In genomic region chr13:32581177-32581786, GRCh38 we compare ENCODE assay signal across 8 cellular contexts. TPM values are rescaled to one million over a fixed set of nuclear protein-coding genes. Genes with fewer than 3 reads are reported as not detected.
A peak's percentile ranks its signal among the peaks of the same experiment; 100 is the strongest.
DNase-seq lines count a peak whose midpoint lies in the region; ATAC-seq and TF ChIP-seq lines count a peak whose summit lies in the region.

No MANE protein-coding gene starts in this region.

- TF ChIP-seq CTCF in activated CD8-positive, alpha-beta T cell treated with anti-CD3 and anti-CD28 coated beads for 36 hours (IDR thresholded peaks at IDR 0.05): peak; percentile 84
- peak; percentile 68 for TF ChIP-seq CTCF in PC-3 (conservative IDR thresholded peaks at IDR 0.05; ENCODE audit: low read depth, low read length)
- peak; percentile 47 for TF ChIP-seq CTCF in thoracic aorta (IDR thresholded peaks at IDR 0.05)

- no peak for ATAC-seq in activated CD8-positive, alpha-beta T cell treated with anti-CD3 and anti-CD28 coated beads for 36 hours
- no peak for ATAC-seq in activated CD8-positive, alpha-beta T cell treated with anti-CD3 and anti-CD28 coated beads, Interleukin-2, amount 10 ng/mL, durations not matched to agents 7 days and 5 days
- no peak for ATAC-seq in PC-3
- ATAC-seq in thoracic aorta (ENCODE audit: insufficient number of reproducible peaks, low FRiP score, low read depth): no peak
- ATAC-seq in GM21723 (IDR thresholded peaks at IDR 0.05; ENCODE audit: unreplicated experiment): no peak
- ATAC-seq in HG02870 (IDR thresholded peaks at IDR 0.05; ENCODE audit: unreplicated experiment): no peak
- ATAC-seq in HG03108 (IDR thresholded peaks at IDR 0.05; ENCODE audit: unreplicated experiment): no peak

- peaks cover 7% of the 10 kb centered on the region for H3K36me3 Mint-ChIP-seq in activated CD8-positive, alpha-beta T cell treated with anti-CD3 and anti-CD28 coated beads for 36 hours (ENCODE audit: low read depth)
- peaks cover 4% of the 10 kb centered on the region for H3K36me3 Mint-ChIP-seq in activated CD8-positive, alpha-beta T cell treated with anti-CD3 and anti-CD28 coated beads, Interleukin-2, amount 10 ng/mL, durations not matched to agents 7 days and 5 days (ENCODE audit: low read depth)

- no peak overlapping the region for H3K4me3 Mint-ChIP-seq in activated CD8-positive, alpha-beta T cell treated with anti-CD3 and anti-CD28 coated beads for 36 hours
- H3K4me3 Mint-ChIP-seq in activated CD8-positive, alpha-beta T cell treated with anti-CD3 and anti-CD28 coated beads, Interleukin-2, amount 10 ng/mL, durations not matched to agents 7 days and 5 days: no peak overlapping the region

- H3K4me3 ChIP-seq in PC-3 (ENCODE audit: low read length) (no peak overlapping the region), thoracic aorta (no peak overlapping the region)

- intact Hi-C loops in activated CD8-positive, alpha-beta T cell treated with anti-CD3 and anti-CD28 coated beads for 36 hours (cut with micrococcal nuclease): loop anchor here (5.0 to 10.0 kb wide), 4 partner anchors 44 to 964 kb away; partner anchors contain the start of gene N4BP2L2
- intact Hi-C loops in PC-3 (cut with micrococcal nuclease): loop anchor here (1.0 to 10.0 kb wide), 4 partner anchors 203 to 1144 kb away; partner anchors contain the start of gene STARD13

- DNase-seq in activated CD8-positive, alpha-beta T cell treated with anti-CD3 and anti-CD28 coated beads for 36 hours: no peak
- no peak for DNase-seq in activated CD8-positive, alpha-beta T cell treated with anti-CD3 and anti-CD28 coated beads, Interleukin-2, amount 10 ng/mL, durations not matched to agents 7 days and 5 days
- DNase-seq in PC-3: peak; percentile 44
- DNase-seq in fibroblast of peridontal ligament (ENCODE audit: extremely low read depth): peak; percentile 70
- no peak for DNase-seq in thoracic aorta (ENCODE audit: low spot score)

- peaks cover 3% of the 10 kb centered on the region for H3K27me3 Mint-ChIP-seq in activated CD8-positive, alpha-beta T cell treated with anti-CD3 and anti-CD28 coated beads for 36 hours
- peaks cover 6% of the 10 kb centered on the region for H3K27me3 Mint-ChIP-seq in activated CD8-positive, alpha-beta T cell treated with anti-CD3 and anti-CD28 coated beads, Interleukin-2, amount 10 ng/mL, durations not matched to agents 7 days and 5 days (ENCODE audit: low read depth)

- no peak overlapping the region for H2AFZ ChIP-seq in PC-3 (ENCODE audit: low read length)

- CTCF ChIA-PET in activated CD8-positive, alpha-beta T cell treated with anti-CD3 and anti-CD28 coated beads for 36 hours (lab: Charles Lee): interaction anchor here (0.7 to 3.5 kb wide), 46 partner anchors 9 to 671 kb away, joined by 3 to 22 read pairs (median 4); partner anchors contain the start of genes BRCA2, N4BP2L2 and ZAR1L
- CTCF ChIA-PET in activated CD8-positive, alpha-beta T cell treated with anti-CD3 and anti-CD28 coated beads, Interleukin-2, amount 10 ng/mL, durations not matched to agents 7 days and 5 days (lab: Charles Lee): interaction anchor here (0.7 to 3.8 kb wide), 47 partner anchors 10 to 1096 kb away, joined by 3 to 35 read pairs (median 4); partner anchors contain the start of genes BRCA2, N4BP2L1, N4BP2L2 and ZAR1L
- CTCF ChIA-PET in PC-3 (lab: Charles Lee): interaction anchor here (0.6 to 1.0 kb wide), 4 partner anchors 110 to 671 kb away, joined by 3 to 7 read pairs (median 4); no protein-coding TSS in a partner anchor

- H3K9ac ChIP-seq in PC-3 (ENCODE audit: low read length): no peak overlapping the region

- H3K9me3 ChIP-seq in PC-3 (ENCODE audit: low read length) (no peaks in the 10 kb centered on the region), thoracic aorta (peaks cover 4% of the 10 kb centered on the region)

- no peaks in the 10 kb centered on the region for H3K9me2 ChIP-seq in PC-3 (replicated peaks; ENCODE audit: low read length)

- H3K27ac ChIP-seq in PC-3 (ENCODE audit: low read length): no peak overlapping the region
- no peak overlapping the region for H3K27ac ChIP-seq in thoracic aorta

- POLR2A ChIA-PET in activated CD8-positive, alpha-beta T cell treated with anti-CD3 and anti-CD28 coated beads for 36 hours (lab: Charles Lee): no interaction called here
- POLR2A ChIA-PET in activated CD8-positive, alpha-beta T cell treated with anti-CD3 and anti-CD28 coated beads, Interleukin-2, amount 10 ng/mL, durations not matched to agents 7 days and 5 days (lab: Charles Lee): interaction anchor here (1.0 kb wide), 1 partner anchor 43 kb away, joined by 3 read pairs; no protein-coding TSS in a partner anchor
- POLR2A ChIA-PET in PC-3 (lab: Charles Lee; ENCODE audit: unreplicated experiment): interaction anchor here (0.6 to 0.7 kb wide), 2 partner anchors 53 to 362 kb away, joined by 4 read pairs; no protein-coding TSS in a partner anchor

- H3K27ac Mint-ChIP-seq in activated CD8-positive, alpha-beta T cell treated with anti-CD3 and anti-CD28 coated beads for 36 hours: no peak overlapping the region
- H3K27ac Mint-ChIP-seq in activated CD8-positive, alpha-beta T cell treated with anti-CD3 and anti-CD28 coated beads, Interleukin-2, amount 10 ng/mL, durations not matched to agents 7 days and 5 days: no peak overlapping the region

- H3K36me3 ChIP-seq in PC-3 (ENCODE audit: low read depth, low read length): no peaks in the 10 kb centered on the region
- no peaks in the 10 kb centered on the region for H3K36me3 ChIP-seq in thoracic aorta

- H3K79me2 ChIP-seq in PC-3 (ENCODE audit: low read length): no peaks in the 10 kb centered on the region

- no peaks in the 10 kb centered on the region for H4K20me1 ChIP-seq in PC-3 (ENCODE audit: low read length)

- H3K4me1 ChIP-seq in PC-3 (ENCODE audit: insufficient read depth, low read length) (peaks cover 4% of the 10 kb centered on the region; the same call in 1 of the 2 replicates), thoracic aorta (ENCODE audit: control insufficient read depth in 1 of 2, low read depth in 2 of 2) (no peaks in the 10 kb centered on the region)

- peaks cover 11% of the 10 kb centered on the region for H3K9me3 Mint-ChIP-seq in activated CD8-positive, alpha-beta T cell treated with anti-CD3 and anti-CD28 coated beads for 36 hours
- H3K9me3 Mint-ChIP-seq in activated CD8-positive, alpha-beta T cell treated with anti-CD3 and anti-CD28 coated beads, Interleukin-2, amount 10 ng/mL, durations not matched to agents 7 days and 5 days (ENCODE audit: insufficient read depth): peaks cover 14% of the 10 kb centered on the region

- peaks cover 9% of the 10 kb centered on the region for H3K4me1 Mint-ChIP-seq in activated CD8-positive, alpha-beta T cell treated with anti-CD3 and anti-CD28 coated beads for 36 hours (ENCODE audit: low read depth)
- H3K4me1 Mint-ChIP-seq in activated CD8-positive, alpha-beta T cell treated with anti-CD3 and anti-CD28 coated beads, Interleukin-2, amount 10 ng/mL, durations not matched to agents 7 days and 5 days (ENCODE audit: low read depth): peaks cover 9% of the 10 kb centered on the region

- H3K4me2 ChIP-seq in PC-3 (ENCODE audit: low read length): no peak overlapping the region

- no peaks in the 10 kb centered on the region for H3F3A ChIP-seq in PC-3 (ENCODE audit: low read length, unreplicated experiment)

- no peaks in the 10 kb centered on the region for H3K27me3 ChIP-seq in PC-3 (ENCODE audit: low read length)
- H3K27me3 ChIP-seq in thoracic aorta (replicated peaks; ENCODE audit: insufficient read depth): no peaks in the 10 kb centered on the region

- BruUV-seq in PC-3 (replicated peaks; lab: Mats Ljungman, UMichigan): no TSS peak

RNA-seq across cellular contexts. Expression of gene PDS5B, which starts 5.0 kb away (rescaled TPM):
- total RNA-seq in activated CD8-positive, alpha-beta T cell treated with anti-CD3 and anti-CD28 coated beads for 36 hours: 10 to 100 TPM; 44.1 to 46.6 TPM
- 10 to 100 TPM; 62.5 to 72.3 TPM for total RNA-seq in activated CD8-positive, alpha-beta T cell treated with anti-CD3 and anti-CD28 coated beads, Interleukin-2, amount 10 ng/mL, durations not matched to agents 7 days and 5 days
- total RNA-seq in PC-3 (2014; rRNA removed) (19.5 and 20.3 TPM in 2 replicates), thoracic aorta (10 to 100 TPM; 44.0 to 47.1 TPM)

RNA-seq across cellular contexts. Expression of gene N4BP2L2, which starts 42.7 kb away (rescaled TPM):
- total RNA-seq in activated CD8-positive, alpha-beta T cell treated with anti-CD3 and anti-CD28 coated beads for 36 hours: 10 to 100 TPM; 84.5 to 85.2 TPM
- total RNA-seq in activated CD8-positive, alpha-beta T cell treated with anti-CD3 and anti-CD28 coated beads, Interleukin-2, amount 10 ng/mL, durations not matched to agents 7 days and 5 days: 100 to 1,000 TPM in 1 of 2 experiments, 10 to 100 TPM in 1; 97.1 to 111 TPM
- total RNA-seq in PC-3 (2014; rRNA removed) (31.7 and 51.4 TPM in 2 replicates), thoracic aorta (100 to 1,000 TPM; 135 to 251 TPM)

Comparison
In these comparisons a context has a peak if more than half of its experiments do, and no peak if none do; other contexts are left out.
1. DNase-seq: peak in PC-3 (single experiment) and fibroblast of peridontal ligament (single experiment); none in activated CD8-positive, alpha-beta T cell treated with anti-CD3 and anti-CD28 coated beads for 36 hours (single experiment), activated CD8-positive, alpha-beta T cell treated with anti-CD3 and anti-CD28 coated beads, Interleukin-2, amount 10 ng/mL, durations not matched to agents 7 days and 5 days (single experiment) and thoracic aorta (single experiment).
2. Peak in every context shown above with its lines, with median percentiles within 50 percentile points of each other: CTCF ChIP-seq.